11 cellular contexts compared by ENCODE assay signal in genomic region chr7:37853468-37853867, GRCh38. TPM values are rescaled to one million over a fixed set of nuclear protein-coding genes. Genes with fewer than 3 reads are reported as not detected.
DNase-seq lines count a peak whose midpoint lies in the region; ATAC-seq and TF ChIP-seq lines count a peak whose summit lies in the region.
"Had no signal": no experiment of that assay in that cellular context is flagged by ENCODE, and none has a peak within 500 bp of the region (broad histone marks: within the 10 kb centered on the region; RNA-seq: fewer than 3 reads in every experiment).

No MANE protein-coding gene starts in this region.

- H3K4me3 ChIP-seq in GM06990 (replicated peaks; ENCODE audit: low read depth, low read length) (no peak overlapping the region), choroid plexus epithelial cell (ENCODE audit: low read depth, low read length) (no peak overlapping the region)

- TF ChIP-seq CTCF in 22Rv1 (IDR thresholded peaks at IDR 0.05) (peak; percentile 87), GM06990 (IDR thresholded peaks at IDR 0.05; ENCODE audit: insufficient read depth, low read length, poor library complexity, severe bottlenecking) (peak; percentile 61), choroid plexus epithelial cell (conservative IDR thresholded peaks at IDR 0.05; ENCODE audit: low read depth, low read length) (peak; percentile 40)

- intact Hi-C loops in posterior vena cava (cut with DNase I): no loop called here

- no peak for ATAC-seq in GM21529 (IDR thresholded peaks at IDR 0.05; ENCODE audit: unreplicated experiment)
- ATAC-seq: activated naive CD4-positive, alpha-beta T cell treated with anti-CD3 and anti-CD28 coated beads, Interleukin-2, amount 50 U/mL, for 72 hours had no signal

- no peaks in the 10 kb centered on the region for H3K36me3 ChIP-seq in GM06990 (ENCODE audit: control insufficient read depth, insufficient read depth, low read length)

- H3K27me3 ChIP-seq in GM06990 (replicated peaks; ENCODE audit: control insufficient read depth, insufficient read depth, low read length): no peaks in the 10 kb centered on the region

- H3K27ac ChIP-seq in 22Rv1: no peak overlapping the region

- DNase-seq in GM06990 (ENCODE audit: extremely low read depth, insufficient read length): no peak
- DNase-seq in NCI-H2171 treated with DMSO at 0.1 percent for 48 hours (lab: John Stamatoyannopoulos, UW): peak; percentile 34
- peak; percentile 5 for DNase-seq in choroid plexus epithelial cell (ENCODE audit: low read depth)
- DNase-seq in activated T-cell treated with anti-CD3 and anti-CD28 coated beads for 4 hours: no peak
- DNase-seq in posterior vena cava (ENCODE audit: low spot score): no peak
- no peak for DNase-seq in activated gamma-delta T cell treated with Interleukin-2 at 50 U/mL for 16 hours
- DNase-seq: T-helper 2 cell had no signal

RNA-seq across cellular contexts. Expression of gene NME8, which starts 5.1 kb away (rescaled TPM):
- total RNA-seq in posterior vena cava: under 1 TPM; 0.19 to 0.29 TPM
- total RNA-seq: activated naive CD4-positive, alpha-beta T cell treated with anti-CD3 and anti-CD28 coated beads, Interleukin-2, amount 50 U/mL, for 72 hours; G401 had no signal

Comparison
In these comparisons a context has a peak if more than half of its experiments do, and no peak if none do; other contexts are left out.
1. DNase-seq: peak in NCI-H2171 treated with DMSO at 0.1 percent for 48 hours (single experiment) and choroid plexus epithelial cell (single experiment); none in GM06990 (single experiment), activated T-cell treated with anti-CD3 and anti-CD28 coated beads for 4 hours (single experiment), posterior vena cava (single experiment) and activated gamma-delta T cell treated with Interleukin-2 at 50 U/mL for 16 hours (single experiment).
2. Peak in every context shown above with its lines, with median percentiles within 50 percentile points of each other: CTCF ChIP-seq.